In genomic region chr20:57654998-57655811, GRCh38 we compare ENCODE assay signal across 9 cellular contexts. TPM values are rescaled to one million over a fixed set of nuclear protein-coding genes. Genes with fewer than 3 reads are reported as not detected.
DNase-seq lines count a peak whose midpoint lies in the region; ATAC-seq and TF ChIP-seq lines count a peak whose summit lies in the region.
"Had no signal": no experiment of that assay in that cellular context is flagged by ENCODE, and none has a peak within 500 bp of the region (broad histone marks: within the 10 kb centered on the region; RNA-seq: fewer than 3 reads in every experiment).

No MANE protein-coding gene starts in this region.

- no peak overlapping the region for H3K4me2 ChIP-seq in H9 (ENCODE audit: insufficient read depth, insufficient read length, low read length)

- H3K23ac ChIP-seq in H9 (ENCODE audit: insufficient read length, low read depth, low read length): no peak overlapping the region

- H3K4me1 ChIP-seq in H9 (ENCODE audit: insufficient read depth, low read length): no peaks in the 10 kb centered on the region

- no peak overlapping the region for H2BK120ac ChIP-seq in H9 (ENCODE audit: low read depth, low read length, poor library complexity, severe bottlenecking)

- no peak overlapping the region for H3K4me3 ChIP-seq in brain microvascular endothelial cell (ENCODE audit: low read depth, low read length)

- H3K14ac ChIP-seq in H9 (ENCODE audit: insufficient read depth, low read length): no peak overlapping the region

- no peak overlapping the region for H4K8ac ChIP-seq in H9 (replicated peaks; ENCODE audit: insufficient read length, low read depth, low read length)

- no peak overlapping the region for H2BK15ac ChIP-seq in H9 (ENCODE audit: low read depth, low read length)

- no peak overlapping the region for H2BK20ac ChIP-seq in H9 (ENCODE audit: low read depth, low read length, poor library complexity, severe bottlenecking)

- no peaks in the 10 kb centered on the region for H3K23me2 ChIP-seq in H9 (ENCODE audit: insufficient read length, low read depth, low read length, poor library complexity, severe bottlenecking)

- H3K18ac ChIP-seq in H9 (ENCODE audit: insufficient read length, low read depth, low read length): no peak overlapping the region

- in situ Hi-C loops in brain microvascular endothelial cell (cut with HindIII; ENCODE audit: low pct_ligation_motif_present, low sequenced_read_pairs): no loop called here

- peak overlapping the region in 2 of 3 experiments; percentile 36 to 77; a peak in 4 of 7 replicates for H3K27ac Mint-ChIP-seq in H9

- no CpG with 5 or more reads among the region's 22 CpGs for WGBS in H9 (ENCODE audit: extremely low coverage, insufficient read length, low lambda C conversion rate)

- no peak overlapping the region for H4K91ac ChIP-seq in H9 (ENCODE audit: insufficient read length, low read depth, low read length)

- no peak overlapping the region for H3K27ac ChIP-seq in H9 (ENCODE audit: insufficient read length, low read depth, low read length)
- H3K27ac ChIP-seq in brain microvascular endothelial cell: no peak overlapping the region

- no peaks in the 10 kb centered on the region for H3K9me3 Mint-ChIP-seq in H9

- H2BK12ac ChIP-seq in H9 (ENCODE audit: insufficient read length, low read depth, low read length): no peak overlapping the region

- H3K4me1 Mint-ChIP-seq in H9: peaks cover 14 to 18% of the 10 kb centered on the region in 2 experiments

- no peak overlapping the region for H3K56ac ChIP-seq in H9 (ENCODE audit: insufficient read length, low read depth, low read length)

- H3K27me3 ChIP-seq in H9 (ENCODE audit: insufficient read depth, low read length): no peaks in the 10 kb centered on the region
- no peaks in the 10 kb centered on the region for H3K27me3 ChIP-seq in brain microvascular endothelial cell (replicated peaks)

- no peak overlapping the region for H3K4me3 Mint-ChIP-seq in H9
- H3K4me3 Mint-ChIP-seq: CD14-positive monocyte had no signal

- peaks cover 43% of the 10 kb centered on the region for H3K36me3 ChIP-seq in brain microvascular endothelial cell (replicated peaks)

- H4K20me1 ChIP-seq in H9 (ENCODE audit: control insufficient read depth, insufficient read depth, insufficient read length): no peaks in the 10 kb centered on the region

- H3K79me1 ChIP-seq in H9 (ENCODE audit: insufficient read depth, low read depth, low read length, poor library complexity, severe bottlenecking): no peaks in the 10 kb centered on the region

- no peak overlapping the region for H2AFZ ChIP-seq in H9 (ENCODE audit: low read length)

- no peak overlapping the region for H2AK5ac ChIP-seq in H9 (ENCODE audit: insufficient read length, low read length)

- peaks cover 21 to 46% (median 28%) of the 10 kb centered on the region in 3 experiments for H3K36me3 Mint-ChIP-seq in H9 (ENCODE audit: insufficient read depth in 1 of 3, low read depth in 3 of 3)
- H3K36me3 Mint-ChIP-seq: CD14-positive monocyte had no signal

- TF ChIP-seq CTCF in H9 (conservative IDR thresholded peaks at IDR 0.05) (no peak), brain microvascular endothelial cell (IDR thresholded peaks at IDR 0.05; ENCODE audit: low read depth, low read length, missing control alignments) (peak; percentile 4)

- H3K27me3 Mint-ChIP-seq in H9 (ENCODE audit: low read depth): no peaks in the 10 kb centered on the region

- H3K9me3 ChIP-seq in H9 (ENCODE audit: control insufficient read depth, low read depth, low read length): no peaks in the 10 kb centered on the region

- no peak overlapping the region for H2BK5ac ChIP-seq in H9 (ENCODE audit: insufficient read length, low read length)

- no peaks in the 10 kb centered on the region for H3K79me2 ChIP-seq in H9 (ENCODE audit: insufficient read depth, low read length)

- DNase-seq in 8988T (peak; percentile 45), H9 (peak; percentile 44), brain microvascular endothelial cell (no peak), mesenteric fat pad (ENCODE audit: low spot score) (peak; percentile 85), NCI-H1417 treated with DMSO at 0.1 percent for 48 hours (lab: John Stamatoyannopoulos, UW) (no peak)
- no peak for DNase-seq in activated naive CD4-positive, alpha-beta T cell treated with anti-CD3 and anti-CD28 coated beads, Interleukin-2, amount 50 U/mL, for 16 hours

- H4K5ac ChIP-seq in H9 (ENCODE audit: insufficient read length, low read depth, low read length): no peak overlapping the region

- no peak overlapping the region for H3T11ph ChIP-seq in H9 (ENCODE audit: low read length)

- H3K4ac ChIP-seq in H9 (ENCODE audit: low read depth, low read length): no peak overlapping the region

- H3K9ac ChIP-seq in H9 (ENCODE audit: extremely low read depth, insufficient read length, low read length): no peak overlapping the region

- ATAC-seq in HG02938 (IDR thresholded peaks at IDR 0.05; ENCODE audit: unreplicated experiment): no peak
- ATAC-seq in GM21528 (IDR thresholded peaks at IDR 0.05; ENCODE audit: low FRiP score, unreplicated experiment): no peak

RNA-seq across cellular contexts. Expression of gene ZBP1, which starts 35.0 kb away (rescaled TPM):
- not detected in 2 replicates for total RNA-seq in H9 (2021)
- 0.26 TPM for total RNA-seq in mesenteric fat pad

RNA-seq across cellular contexts. Expression of gene PMEPA1, which starts 54.6 kb away (rescaled TPM):
- total RNA-seq in H9 (2021) (34.6 and 35.7 TPM in 2 replicates), mesenteric fat pad (90.0 TPM)

Comparison
In these comparisons a context has a peak if more than half of its experiments do, and no peak if none do; other contexts are left out.
1. DNase-seq: peak in 8988T (single experiment), H9 (single experiment) and mesenteric fat pad (single experiment); none in brain microvascular endothelial cell (single experiment), activated naive CD4-positive, alpha-beta T cell treated with anti-CD3 and anti-CD28 coated beads, Interleukin-2, amount 50 U/mL, for 16 hours (single experiment) and NCI-H1417 treated with DMSO at 0.1 percent for 48 hours (single experiment).